ENCODE assay signal across 10 cellular contexts in the genomic region with DNA sequence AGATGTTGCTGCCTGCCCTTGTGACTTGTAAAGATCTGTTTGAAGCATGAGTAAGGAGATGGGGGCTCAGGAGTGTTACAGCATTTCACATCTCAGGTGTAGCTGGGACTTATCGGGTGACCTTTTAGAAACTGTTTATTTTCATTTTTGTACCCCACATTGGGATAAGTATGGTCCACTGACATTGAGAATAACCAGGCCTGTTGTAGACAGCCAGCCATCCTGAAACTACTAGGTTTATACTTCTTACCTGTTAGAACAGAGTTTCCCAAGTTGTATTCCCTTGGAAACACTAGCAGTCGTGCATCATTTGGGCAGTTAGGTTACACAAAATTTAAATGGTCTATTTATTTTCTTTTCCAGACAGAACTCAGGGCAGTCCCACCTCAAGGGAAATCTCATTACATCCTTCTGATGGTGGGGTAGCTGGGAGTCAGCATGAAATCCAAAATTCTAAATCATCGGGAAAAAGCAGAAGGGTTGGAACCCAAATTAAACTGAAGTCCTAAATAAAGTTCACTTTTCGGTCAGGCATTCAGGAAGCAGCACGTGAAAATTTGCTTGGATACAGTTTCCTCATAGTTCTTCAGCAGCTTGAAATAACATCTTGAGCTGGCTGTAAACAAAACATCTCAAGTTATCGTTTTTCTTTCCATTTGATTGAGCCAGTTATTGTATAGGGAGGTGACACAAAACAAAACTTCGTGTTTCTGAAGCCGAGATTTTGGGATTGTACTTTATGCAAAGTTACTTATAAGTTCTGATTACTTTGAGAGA. TPM values are rescaled to one million over a fixed set of nuclear protein-coding genes. Genes with fewer than 3 reads are reported as not detected.
DNase-seq lines count a peak whose midpoint lies in the region; ATAC-seq, FAIRE-seq and TF ChIP-seq lines count a peak whose summit lies in the region.
"Had no signal": no experiment of that assay in that cellular context is flagged by ENCODE, and none has a peak within 500 bp of the region (broad histone marks: within the 10 kb centered on the region; RNA-seq: fewer than 3 reads in every experiment).

No MANE protein-coding gene starts in this region.

- H3K4me3 ChIP-seq in kidney (ENCODE audit: low read length in 2 of 2) (no peak overlapping the region), skeletal muscle satellite cell (ENCODE audit: low read length) (no peak overlapping the region)

- TF ChIP-seq CTCF in Calu3 (IDR thresholded peaks at IDR 0.05; ENCODE audit: unreplicated experiment) (no peak), kidney (IDR thresholded peaks at IDR 0.05; ENCODE audit: borderline replicate concordance, extremely low read depth, insufficient read depth) (no peak)

- ATAC-seq in T-cell (replicated peaks in 1 of 4) (no peak), HG02973 (IDR thresholded peaks at IDR 0.05; ENCODE audit: unreplicated experiment) (no peak)

- no peak for FAIRE-seq in kidney (lab: Jason Lieb, UNC)

- POLR2A ChIA-PET in T-cell (lab: Charles Lee) = no interaction called here

- CTCF ChIA-PET in Calu3 (lab: Charles Lee) (no interaction called here), T-cell (lab: Charles Lee) (no interaction called here)

- H3K36me3 ChIP-seq in kidney (ENCODE audit: control insufficient read depth in 1 of 2, insufficient read depth in 2 of 2, low read length in 2 of 2) (no peaks in the 10 kb centered on the region), skeletal muscle satellite cell (ENCODE audit: insufficient read depth, low read length) (peaks cover 7% of the 10 kb centered on the region)
- H3K36me3 ChIP-seq: BE2C had no signal

- peak overlapping the region; percentile 10 for H3K4me3 Mint-ChIP-seq in Calu3 (ENCODE audit: low read depth, unreplicated experiment)
- peak overlapping the region in 1 of 3 donors; percentile 58 for H3K4me3 Mint-ChIP-seq in T-cell

- H3K4me2 ChIP-seq in skeletal muscle satellite cell (ENCODE audit: low read length) = peak overlapping the region; percentile 66

- BruUV-seq in Calu3 (replicated peaks; lab: Mats Ljungman, UMichigan) = no TSS peak

- DNase-seq in Calu3 = no peak
- no peak for DNase-seq in kidney
- no peak for DNase-seq in T-cell
- DNase-seq in ureter (ENCODE audit: low spot score) = no peak
- no peak for DNase-seq in NCI-H1930 (lab: John Stamatoyannopoulos, UW)
- DNase-seq: BE2C, NCI-H1105 had no signal

- peaks cover 98% of the 10 kb centered on the region for H3K4me1 Mint-ChIP-seq in Calu3 (ENCODE audit: low read depth, unreplicated experiment)
- peaks cover 74 to 87% (median 82%) of the 10 kb centered on the region in 3 donors for H3K4me1 Mint-ChIP-seq in T-cell

- intact Hi-C loops in Calu3 (cut with micrococcal nuclease; ENCODE audit: unreplicated experiment) = no loop called here
- intact Hi-C loops in kidney (cut with DNase I) = no loop called here

- H3K27me3 ChIP-seq in skeletal muscle satellite cell (ENCODE audit: control insufficient read depth, insufficient read depth, low read length) = no peaks in the 10 kb centered on the region
- H3K27me3 ChIP-seq: BE2C had no signal

- H3K9me3 ChIP-seq in kidney (ENCODE audit: control insufficient read depth in 1 of 2, low read length in 2 of 2) (no peaks in the 10 kb centered on the region), skeletal muscle satellite cell (replicated peaks; ENCODE audit: low read length) (no peaks in the 10 kb centered on the region)
- H3K9me3 ChIP-seq: BE2C had no signal

- peaks cover 14% of the 10 kb centered on the region for H3K36me3 Mint-ChIP-seq in Calu3 (ENCODE audit: insufficient read depth, unreplicated experiment)
- peaks cover 19% of the 10 kb centered on the region for H3K36me3 Mint-ChIP-seq in T-cell

- H3K9ac ChIP-seq in kidney (ENCODE audit: low read length in 2 of 2) = no peak overlapping the region
- peak overlapping the region; percentile 70 for H3K9ac ChIP-seq in skeletal muscle satellite cell (ENCODE audit: low read depth, low read length)

- H3K27ac ChIP-seq in adipose tissue (ENCODE audit: low read depth, low read length) (peak overlapping the region; percentile 87), kidney (ENCODE audit: low read depth in 2 of 2, low read length in 2 of 2) (peak overlapping the region; percentile 46 to 75)

- 47 to 68% (median 47%) methylated on average over 8 of the region's 8 CpGs for WGBS in adipose tissue, 3 donors

- H3K9me3 Mint-ChIP-seq in Calu3 (ENCODE audit: low read depth, unreplicated experiment) (no peaks in the 10 kb centered on the region), T-cell (no peaks in the 10 kb centered on the region)

- no peaks in the 10 kb centered on the region for H3K27me3 Mint-ChIP-seq in Calu3 (ENCODE audit: unreplicated experiment)
- no peaks in the 10 kb centered on the region for H3K27me3 Mint-ChIP-seq in T-cell

- H3K4me1 ChIP-seq in kidney (ENCODE audit: control insufficient read depth in 1 of 2, insufficient read depth in 1 of 2, low read depth in 1 of 2, low read length in 2 of 2) (peaks cover 53 to 73% of the 10 kb centered on the region in 2 donors), skeletal muscle satellite cell (ENCODE audit: control insufficient read depth, insufficient read depth, low read length) (peaks cover 86% of the 10 kb centered on the region)

- H3K27ac Mint-ChIP-seq in Calu3 (ENCODE audit: unreplicated experiment) = peak overlapping the region; percentile 55
- H3K27ac Mint-ChIP-seq in T-cell = no peak overlapping the region

RNA-seq across cellular contexts. Expression of gene FOXO3, which starts 30.5 kb away (rescaled TPM):
- total RNA-seq in Calu3 (2022) = 44.1 and 45.5 TPM in 2 replicates
- 10 to 100 TPM; 23.2 to 30.3 (median 27.3) TPM for polyA plus RNA-seq in adipose tissue
- 76.1 TPM for total RNA-seq in kidney
- 9.4 TPM for polyA plus RNA-seq in kidney (ENCODE audit: insufficient read depth, low read depth, low replicate concordance)
- total RNA-seq in skeletal muscle satellite cell (2012; rRNA removed) = 33.0 and 40.2 TPM in 2 replicates
- 10 to 100 TPM; 21.5 to 26.2 (median 22.2) TPM for total RNA-seq in T-cell
- 66.7 TPM for total RNA-seq in ureter
